Comparison of ENCODE assay signal across 8 cellular contexts in the genomic region with DNA sequence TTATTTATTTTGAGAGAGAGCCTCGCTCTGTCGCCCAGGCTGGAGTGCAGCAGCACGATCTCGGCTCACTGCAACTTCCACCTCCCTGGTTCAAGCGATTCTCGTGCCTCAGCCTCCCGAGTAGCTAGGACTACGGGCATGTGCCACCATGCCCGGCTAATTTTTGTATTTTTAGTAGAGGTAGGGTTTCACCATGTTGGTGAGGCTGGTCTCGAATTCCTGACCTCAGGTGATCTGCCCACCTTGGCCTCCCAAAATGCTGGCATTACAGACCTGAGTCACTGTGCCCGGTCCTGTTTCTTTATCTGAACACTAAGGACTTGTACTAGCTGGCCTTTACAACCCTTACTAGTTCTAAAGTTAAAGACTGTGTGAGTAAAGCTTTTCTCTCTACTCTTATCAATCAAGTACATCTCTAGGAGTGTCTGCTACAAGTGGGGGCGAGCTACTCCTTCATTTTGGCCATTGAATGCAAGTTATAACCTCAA. TPM values are rescaled to one million over a fixed set of nuclear protein-coding genes. Genes with fewer than 3 reads are reported as not detected.
DNase-seq lines count a peak whose midpoint lies in the region; ATAC-seq and TF ChIP-seq lines count a peak whose summit lies in the region.
"Not testable (repeated sequence)": the region's sequence is repeated elsewhere in the genome, so short reads cannot be mapped to it uniquely, and the experiment has no call there.

No MANE protein-coding gene starts in this region.

- POLR2A ChIA-PET in activated CD4-positive, alpha-beta T cell treated with anti-CD3 and anti-CD28 coated beads, Interleukin-2, amount 10 ng/mL, durations not matched to agents 7 days and 5 days (lab: Charles Lee), result interaction anchor here (1.2 to 1.3 kb wide), 3 partner anchors 9 to 69 kb away, joined by 4 to 10 read pairs (median 4); a partner anchor contains a TSS

- not testable (repeated sequence) for H3K4me3 Mint-ChIP-seq in GM23338
- peak overlapping the region; percentile 92 for H3K4me3 Mint-ChIP-seq in activated CD4-positive, alpha-beta T cell treated with anti-CD3 and anti-CD28 coated beads, Interleukin-2, amount 10 ng/mL, durations not matched to agents 7 days and 5 days
- peak overlapping the region in 3 of 5 experiments; percentile 23 to 62 (median 28) for H3K4me3 Mint-ChIP-seq in brain
- H3K4me3 Mint-ChIP-seq in stimulated activated naive CD8-positive, alpha-beta T cell treated with anti-CD3 and anti-CD28 coated beads, Interleukin-15, amount 100 ng/mL, for 72 hours, result peak overlapping the region; percentile 85 to 91

- not testable (repeated sequence) for H3K4me1 Mint-ChIP-seq in GM23338
- H3K4me1 Mint-ChIP-seq in activated CD4-positive, alpha-beta T cell treated with anti-CD3 and anti-CD28 coated beads, Interleukin-2, amount 10 ng/mL, durations not matched to agents 7 days and 5 days, result peaks cover 67% of the 10 kb centered on the region
- peaks cover 12% of the 10 kb centered on the region for H3K4me1 Mint-ChIP-seq in brain
- peaks cover 64% of the 10 kb centered on the region for H3K4me1 Mint-ChIP-seq in stimulated activated naive CD8-positive, alpha-beta T cell treated with anti-CD3 and anti-CD28 coated beads, Interleukin-15, amount 100 ng/mL, for 72 hours

- not testable (repeated sequence) for H3F3A ChIP-seq in GM23338 (replicated peaks; ENCODE audit: low read depth)

- not testable (repeated sequence) for H3K9me2 ChIP-seq in GM23338 (ENCODE audit: insufficient read depth)

- CTCF ChIA-PET in activated CD4-positive, alpha-beta T cell treated with anti-CD3 and anti-CD28 coated beads, Interleukin-2, amount 10 ng/mL, durations not matched to agents 7 days and 5 days (lab: Charles Lee), result interaction anchor here (0.9 to 2.8 kb wide), 11 partner anchors 9 to 265 kb away, joined by 3 to 17 read pairs (median 3); a partner anchor contains a TSS

- not testable (repeated sequence) for TF ChIP-seq POLR2A in NB4 (IDR thresholded peaks at IDR 0.05; ENCODE audit: extremely low read depth, insufficient read length)

- H3K4me1 ChIP-seq in GM23338 (ENCODE audit: insufficient read depth), result not testable (repeated sequence)
- peaks cover 26% of the 10 kb centered on the region for H3K4me1 ChIP-seq in mucosa of stomach (ENCODE audit: control insufficient read depth, insufficient read depth, low read length)

- not testable (repeated sequence) for H3K79me2 ChIP-seq in GM23338 (replicated peaks; ENCODE audit: insufficient read depth)

- ATAC-seq in GM23338; stimulated activated naive CD8-positive, alpha-beta T cell treated with anti-CD3 and anti-CD28 coated beads, Interleukin-15, amount 100 ng/mL, for 72 hours: not testable (repeated sequence)

- not testable (repeated sequence) for H3K36me3 Mint-ChIP-seq in GM23338 (ENCODE audit: low read depth); brain
- peaks cover 31% of the 10 kb centered on the region for H3K36me3 Mint-ChIP-seq in activated CD4-positive, alpha-beta T cell treated with anti-CD3 and anti-CD28 coated beads, Interleukin-2, amount 10 ng/mL, durations not matched to agents 7 days and 5 days (ENCODE audit: low read depth)

- not testable (repeated sequence) for H3K36me3 ChIP-seq in GM23338 (ENCODE audit: insufficient read depth); mucosa of stomach (ENCODE audit: control insufficient read depth, insufficient read depth, low read length)

- not testable (repeated sequence) for H4K20me1 ChIP-seq in GM23338 (replicated peaks; ENCODE audit: insufficient read depth)

- not testable (repeated sequence) for H3K27me3 ChIP-seq in GM23338 (ENCODE audit: insufficient read depth); mucosa of stomach (ENCODE audit: control insufficient read depth, insufficient read depth, low read length)

- not testable (repeated sequence) for H3K4me2 ChIP-seq in GM23338

- H3K27ac Mint-ChIP-seq in GM23338, brain: not testable (repeated sequence)
- peak overlapping the region; percentile 95 for H3K27ac Mint-ChIP-seq in activated CD4-positive, alpha-beta T cell treated with anti-CD3 and anti-CD28 coated beads, Interleukin-2, amount 10 ng/mL, durations not matched to agents 7 days and 5 days
- H3K27ac Mint-ChIP-seq in stimulated activated naive CD8-positive, alpha-beta T cell treated with anti-CD3 and anti-CD28 coated beads, Interleukin-15, amount 100 ng/mL, for 72 hours, result peak overlapping the region; percentile 86 to 93

- peak overlapping the region; percentile 52 for H3K9ac ChIP-seq in mucosa of stomach (ENCODE audit: low read length)

- not testable (repeated sequence) for TF ChIP-seq CTCF in C4-2B (conservative IDR thresholded peaks at IDR 0.05); GM23338 (conservative IDR thresholded peaks at IDR 0.05; ENCODE audit: low read depth in 2 of 2); NB4 (IDR thresholded peaks at IDR 0.05; ENCODE audit: low read depth, low read length); brain (conservative IDR thresholded peaks at IDR 0.05); fibroblast of villous mesenchyme (IDR thresholded peaks at IDR 0.05; ENCODE audit: insufficient read depth, low read depth, low read length)

- not testable (repeated sequence) for H3K9me3 ChIP-seq in mucosa of stomach (ENCODE audit: control insufficient read depth, low read length)

- peak overlapping the region; percentile 43; the same call in 1 of the 2 replicates for H2AFZ ChIP-seq in GM23338

- not testable (repeated sequence) for H3K27me3 Mint-ChIP-seq in GM23338 (ENCODE audit: insufficient read depth, low read depth, poor library complexity); activated CD4-positive, alpha-beta T cell treated with anti-CD3 and anti-CD28 coated beads, Interleukin-2, amount 10 ng/mL, durations not matched to agents 7 days and 5 days; brain; stimulated activated naive CD8-positive, alpha-beta T cell treated with anti-CD3 and anti-CD28 coated beads, Interleukin-15, amount 100 ng/mL, for 72 hours

- not testable (repeated sequence) for DNase-seq in GM23338 (ENCODE audit: low spot score); activated CD4-positive, alpha-beta T cell treated with anti-CD3 and anti-CD28 coated beads, Interleukin-2, amount 10 ng/mL, durations not matched to agents 7 days and 5 days; stimulated activated naive CD8-positive, alpha-beta T cell treated with anti-CD3 and anti-CD28 coated beads, Interleukin-15, amount 100 ng/mL, for 72 hours
- DNase-seq in NB4 (ENCODE audit: low read depth), result peak; percentile 30
- DNase-seq in fibroblast of villous mesenchyme (ENCODE audit: low read depth), result peak; percentile 19

- H3K4me3 ChIP-seq in GM23338; mucosa of stomach (ENCODE audit: low read length): not testable (repeated sequence)
- H3K4me3 ChIP-seq in NB4 (ENCODE audit: low read depth, low read length), result peak overlapping the region; percentile 91
- peak overlapping the region; percentile 73 for H3K4me3 ChIP-seq in fibroblast of villous mesenchyme (ENCODE audit: low read depth, low read length)

- not testable (repeated sequence) for H3K9me3 Mint-ChIP-seq in GM23338; activated CD4-positive, alpha-beta T cell treated with anti-CD3 and anti-CD28 coated beads, Interleukin-2, amount 10 ng/mL, durations not matched to agents 7 days and 5 days; brain; stimulated activated naive CD8-positive, alpha-beta T cell treated with anti-CD3 and anti-CD28 coated beads, Interleukin-15, amount 100 ng/mL, for 72 hours

- H3K27ac ChIP-seq in C4-2B, result peak overlapping the region; percentile 54
- H3K27ac ChIP-seq in GM23338 (ENCODE audit: low read depth), result not testable (repeated sequence)

RNA-seq across cellular contexts. Expression of a gene that starts 0.7 kb away (rescaled TPM):
- not detected in 2 replicates for total RNA-seq in GM23338 (2014; rRNA removed; shearing (Covaris generic))
- 0.73 TPM in 1 of 2 replicates, not detected in the other for polyA plus RNA-seq in GM23338 (2016; fragmentation: Nextera tagmentation; extraction: Ambion mirVana)
- total RNA-seq in activated CD4-positive, alpha-beta T cell treated with anti-CD3 and anti-CD28 coated beads, Interleukin-2, amount 10 ng/mL, durations not matched to agents 7 days and 5 days, result 100 to 1,000 TPM; 122 to 138 TPM
- polyA plus RNA-seq in brain (ENCODE audit: insufficient read depth, low read depth, low replicate concordance), result 5.7 TPM
- 15.8 and 64.8 TPM in 2 replicates for total RNA-seq in fibroblast of villous mesenchyme

RNA-seq across cellular contexts. Expression of a gene that starts 58.9 kb away (rescaled TPM):
- 8.3 and 8.5 TPM in 2 replicates for total RNA-seq in GM23338 (2014; rRNA removed; shearing (Covaris generic))
- polyA plus RNA-seq in GM23338 (2016; fragmentation: Nextera tagmentation; extraction: Ambion mirVana), result 1.2 and 1.6 TPM in 2 replicates
- total RNA-seq in activated CD4-positive, alpha-beta T cell treated with anti-CD3 and anti-CD28 coated beads, Interleukin-2, amount 10 ng/mL, durations not matched to agents 7 days and 5 days, result 10 to 100 TPM; 91.4 to 97.2 TPM
- 6.6 TPM for polyA plus RNA-seq in brain (ENCODE audit: insufficient read depth, low read depth, low replicate concordance)
- total RNA-seq in fibroblast of villous mesenchyme, result 32.2 and 42.7 TPM in 2 replicates
